ENCODE assay signal across 11 cellular contexts in the genomic region with DNA sequence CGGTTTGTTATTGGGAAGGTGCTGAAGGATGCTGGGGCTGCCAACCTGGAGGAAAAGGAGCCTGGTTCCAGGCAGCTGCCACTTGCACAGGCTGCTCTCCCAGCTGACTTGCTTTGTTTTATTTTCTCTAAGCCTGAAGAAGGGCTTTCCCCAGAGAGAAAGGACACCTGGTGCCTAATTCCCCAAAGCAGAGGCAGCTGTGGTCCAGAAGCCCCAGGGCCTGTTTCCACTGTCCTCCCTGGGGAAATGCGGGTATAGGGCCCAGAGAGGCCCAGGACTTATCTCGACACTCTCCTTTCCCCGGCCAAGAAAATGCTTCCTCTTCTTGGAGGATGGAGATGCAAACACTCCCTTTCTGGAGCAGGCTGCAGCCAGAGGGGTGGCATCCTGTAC. TPM values are rescaled to one million over a fixed set of nuclear protein-coding genes. Genes with fewer than 3 reads are reported as not detected.
A peak's percentile ranks its signal among the peaks of the same experiment; 100 is the strongest.
DNase-seq lines count a peak whose midpoint lies in the region; ATAC-seq and TF ChIP-seq lines count a peak whose summit lies in the region.
"Had no signal": no experiment of that assay in that cellular context is flagged by ENCODE, and none has a peak within 500 bp of the region (broad histone marks: within the 10 kb centered on the region; RNA-seq: fewer than 3 reads in every experiment).

No MANE protein-coding gene starts in this region.

- H3K27ac ChIP-seq in heart left ventricle (peak overlapping the region in 8 of 12 donors; percentile 9 to 70 (median 53)), upper lobe of right lung (peak overlapping the region; percentile 51)

- H3K4me3 ChIP-seq in heart left ventricle (no peak overlapping the region), upper lobe of right lung (no peak overlapping the region)
- H3K4me3 ChIP-seq: thoracic aorta had no signal

- DNase-seq in heart left ventricle, result no peak
- no peak for DNase-seq in cardiac septum (ENCODE audit: low spot score)
- DNase-seq in NCI-H2107 treated with DMSO at 0.1 percent for 48 hours (lab: John Stamatoyannopoulos, UW; ENCODE audit: unreplicated experiment), result peak; percentile 95
- DNase-seq in upper lobe of right lung, result no peak
- DNase-seq in SIG-M5 treated with dmso at 0.1 percent for 504 hours (lab: John Stamatoyannopoulos, UW; ENCODE audit: unreplicated experiment), result no peak
- DNase-seq in ureter (ENCODE audit: low spot score), result no peak
- DNase-seq: activated naive CD4-positive, alpha-beta T cell treated with anti-CD3 and anti-CD28 coated beads for 36 hours; T-helper 17 cell had no signal

- peaks cover 0 to 42% (median 27%) of the 10 kb centered on the region in 12 donors for H3K4me1 ChIP-seq in heart left ventricle
- H3K4me1 ChIP-seq in upper lobe of right lung, result peaks cover 10% of the 10 kb centered on the region

- H3K36me3 ChIP-seq in heart left ventricle, result peaks cover 0 to 8% (median 0%) of the 10 kb centered on the region in 9 donors
- H3K36me3 ChIP-seq in upper lobe of right lung, result peaks cover 10% of the 10 kb centered on the region
- H3K36me3 ChIP-seq: thoracic aorta had no signal

- no peak for TF ChIP-seq POLR2A in heart left ventricle (IDR thresholded peaks at IDR 0.05)

- H3K9me3 ChIP-seq in heart left ventricle (no peaks in the 10 kb centered on the region), upper lobe of right lung (no peaks in the 10 kb centered on the region)
- H3K9me3 ChIP-seq: thoracic aorta had no signal

- intact Hi-C loops in heart left ventricle (cut with DNase I), result no loop called here
- intact Hi-C loops in cardiac septum (cut with DNase I), result no loop called here
- intact Hi-C loops in upper lobe of right lung (cut with DNase I), result no loop called here

- TF ChIP-seq CTCF in heart left ventricle (IDR thresholded peaks at IDR 0.05), result no peak
- no peak for TF ChIP-seq CTCF in upper lobe of right lung (IDR thresholded peaks at IDR 0.05)

- no peak for ATAC-seq in heart left ventricle
- ATAC-seq in HG02885 (IDR thresholded peaks at IDR 0.05; ENCODE audit: poor library complexity, unreplicated experiment), result peak; percentile 69
- ATAC-seq in upper lobe of right lung, result no peak
- no peak for ATAC-seq in HG03280 (IDR thresholded peaks at IDR 0.05; ENCODE audit: unreplicated experiment)
- ATAC-seq: T-helper 17 cell had no signal

- 55 to 70% (median 63%) methylated on average over 2 to 4 of the region's 4 CpGs for WGBS in heart left ventricle, 4 donors

- H3K27me3 ChIP-seq in heart left ventricle (no peaks in the 10 kb centered on the region), upper lobe of right lung (no peaks in the 10 kb centered on the region)

RNA-seq across cellular contexts. Expression of a gene that starts 30.1 kb away (rescaled TPM):
- total RNA-seq in heart left ventricle (10 to 100 TPM in 7 of 9 donors, 1 to 10 TPM in 2; 5.6 to 29.0 (median 22.3) TPM), cardiac septum (21.8 TPM), upper lobe of right lung (34.6 TPM), ureter (41.7 TPM)
- 10 to 100 TPM; 24.7 to 25.2 TPM for polyA plus RNA-seq in heart left ventricle
